Comparison of ENCODE assay signal across 1 cellular context in genomic region chr3:165816209-165816608, GRCh38.
A peak's percentile ranks its signal among the peaks of the same experiment; 100 is the strongest.
TF ChIP-seq lines count a peak whose summit lies in the region.

No MANE protein-coding gene starts in this region.

TF ChIP-seq in GM12878, 131 proteins besides CTCF, POLR2A, EP300 and RAD21:
- TF ChIP-seq RB1 (IDR thresholded peaks at IDR 0.05; ENCODE audit: borderline replicate concordance) (0 out of 2 replicates have a peak, but pooled peaks have one; percentile 7), ZZZ3 (IDR thresholded peaks at IDR 0.05; ENCODE audit: control insufficient read depth, insufficient read length, low read depth) (no peak)
